In genomic region chr7:128944487-128945236, GRCh38 we compare ENCODE assay signal across 27 cellular contexts. TPM values are rescaled to one million over a fixed set of nuclear protein-coding genes. Genes with fewer than 3 reads are reported as not detected.
"Had no signal": no experiment of that assay in that cellular context is flagged by ENCODE, and none has a peak within 500 bp of the region (broad histone marks: within the 10 kb centered on the region; RNA-seq: fewer than 3 reads in every experiment).

No MANE protein-coding gene starts in this region.

- H3K4me3 Mint-ChIP-seq: activated CD4-positive, alpha-beta memory T cell treated with anti-CD3 and anti-CD28 coated beads, Interleukin-2, amount 10 ng/mL, durations not matched to agents 7 days and 5 days; activated CD4-positive, alpha-beta T cell treated with anti-CD3 and anti-CD28 coated beads, Interleukin-2, amount 10 ng/mL, durations not matched to agents 24 days and 14 days; activated T-cell treated with anti-CD3 and anti-CD28 coated beads, Interleukin-2, amount 50 U/mL, for 24 hours; endodermal cell; natural killer cell treated with Interleukin-12 subunit alpha and Interleukin-12 subunit beta and Interleukin-15 and Interleukin-18, amount 100 ng/mL, for 72 hours; stimulated activated naive CD8-positive, alpha-beta T cell treated with anti-CD3 and anti-CD28 coated beads, Interleukin-15, Interleukin-2, amounts not matched to agents 100 ng/mL and 50 ng/mL, for 24 hours; T-helper 17 cell had no signal

- ATAC-seq: esophagus mucosa; foreskin keratinocyte; heart right ventricle; left lung; lower lobe of right lung; natural killer cell treated with Interleukin-12 subunit alpha and Interleukin-12 subunit beta and Interleukin-15 and Interleukin-18, amount 100 ng/mL, for 72 hours; right cardiac atrium; T-helper 17 cell; upper lobe of right lung had no signal

- FAIRE-seq: astrocyte, islet of Langerhans had no signal

- H3K4me1 ChIP-seq: foreskin keratinocyte, upper lobe of right lung had no signal

- H3K4me3 ChIP-seq: heart right ventricle, left lung, lower lobe of right lung, spleen, upper lobe of right lung had no signal

- H3K27me3 Mint-ChIP-seq: activated CD4-positive, alpha-beta memory T cell treated with anti-CD3 and anti-CD28 coated beads, Interleukin-2, amount 10 ng/mL, durations not matched to agents 7 days and 5 days; activated CD4-positive, alpha-beta T cell treated with anti-CD3 and anti-CD28 coated beads, Interleukin-2, amount 10 ng/mL, durations not matched to agents 24 days and 14 days; natural killer cell treated with Interleukin-12 subunit alpha and Interleukin-12 subunit beta and Interleukin-15 and Interleukin-18, amount 100 ng/mL, for 72 hours; stimulated activated naive CD8-positive, alpha-beta T cell treated with anti-CD3 and anti-CD28 coated beads, Interleukin-15, Interleukin-2, amounts not matched to agents 100 ng/mL and 50 ng/mL, for 24 hours; T-helper 17 cell had no signal

- H3K4me1 Mint-ChIP-seq: endodermal cell had no signal

- H3K27ac Mint-ChIP-seq: activated CD4-positive, alpha-beta memory T cell treated with anti-CD3 and anti-CD28 coated beads, Interleukin-2, amount 10 ng/mL, durations not matched to agents 7 days and 5 days; activated CD4-positive, alpha-beta T cell treated with anti-CD3 and anti-CD28 coated beads, Interleukin-2, amount 10 ng/mL, durations not matched to agents 24 days and 14 days; activated T-cell treated with anti-CD3 and anti-CD28 coated beads, Interleukin-2, amount 50 U/mL, for 24 hours; endodermal cell; natural killer cell treated with Interleukin-12 subunit alpha and Interleukin-12 subunit beta and Interleukin-15 and Interleukin-18, amount 100 ng/mL, for 72 hours; stimulated activated naive CD8-positive, alpha-beta T cell treated with anti-CD3 and anti-CD28 coated beads, Interleukin-15, Interleukin-2, amounts not matched to agents 100 ng/mL and 50 ng/mL, for 24 hours had no signal

- DNase-seq: activated CD4-positive, alpha-beta memory T cell treated with anti-CD3 and anti-CD28 coated beads, Interleukin-2, amount 10 ng/mL, durations not matched to agents 7 days and 5 days; activated CD4-positive, alpha-beta T cell treated with anti-CD3 and anti-CD28 coated beads, Interleukin-2, amount 10 ng/mL, durations not matched to agents 24 days and 14 days; activated CD4-positive, CD25-positive, alpha-beta regulatory T cell treated with anti-CD3 and anti-CD28 coated beads, Interleukin-2, amount 50 U/mL, for 72 hours; activated CD8-positive, alpha-beta memory T cell treated with anti-CD3 and anti-CD28 coated beads, Interleukin-2, amount 50 U/mL, for 48 hours; activated gamma-delta T cell treated with Interleukin-2 at 50 U/mL for 16 hours; activated naive CD4-positive, alpha-beta T cell treated with anti-CD3 and anti-CD28 coated beads, Interleukin-2, amount 50 U/mL, for 16 hours; activated T-cell treated with anti-CD3 and anti-CD28 coated beads, Interleukin-2, amount 50 U/mL, for 24 hours; amniotic stem cell; brain microvascular endothelial cell; endodermal cell; foreskin keratinocyte; heart right ventricle; left lung; lower lobe of right lung; mesenchymal stem cell; spleen; T-helper 17 cell; T1000; upper lobe of right lung; WERI-Rb-1 had no signal

- H3K36me3 ChIP-seq: brain microvascular endothelial cell, WERI-Rb-1 had no signal

- H3K36me3 Mint-ChIP-seq: natural killer cell treated with Interleukin-12 subunit alpha and Interleukin-12 subunit beta and Interleukin-15 and Interleukin-18, amount 100 ng/mL, for 72 hours had no signal

- H3K9me3 Mint-ChIP-seq: activated CD4-positive, alpha-beta memory T cell treated with anti-CD3 and anti-CD28 coated beads, Interleukin-2, amount 10 ng/mL, durations not matched to agents 7 days and 5 days; activated CD4-positive, alpha-beta T cell treated with anti-CD3 and anti-CD28 coated beads, Interleukin-2, amount 10 ng/mL, durations not matched to agents 24 days and 14 days; activated T-cell treated with anti-CD3 and anti-CD28 coated beads, Interleukin-2, amount 50 U/mL, for 24 hours; endodermal cell; natural killer cell treated with Interleukin-12 subunit alpha and Interleukin-12 subunit beta and Interleukin-15 and Interleukin-18, amount 100 ng/mL, for 72 hours; stimulated activated naive CD8-positive, alpha-beta T cell treated with anti-CD3 and anti-CD28 coated beads, Interleukin-15, Interleukin-2, amounts not matched to agents 100 ng/mL and 50 ng/mL, for 24 hours had no signal

- H3K9me3 ChIP-seq: heart right ventricle, left lung, lower lobe of right lung, spleen, upper lobe of right lung had no signal

- H3K27ac ChIP-seq: brain microvascular endothelial cell, foreskin keratinocyte, heart right ventricle, left lung, lower lobe of right lung, upper lobe of right lung, WERI-Rb-1 had no signal

- H3K27me3 ChIP-seq: upper lobe of right lung had no signal

RNA-seq across cellular contexts. Expression of gene IRF5, which starts 6.9 kb away (rescaled TPM):
- total RNA-seq: glomerular endothelial cell had no signal

RNA-seq across cellular contexts. Expression of gene KCP, which starts 34.2 kb away (rescaled TPM):
- total RNA-seq: foreskin keratinocyte had no signal
